ENCODE assay signal across 17 cellular contexts in genomic region chr9:129440394-129441186, GRCh38.
DNase-seq lines count a peak whose midpoint lies in the region; ATAC-seq and TF ChIP-seq lines count a peak whose summit lies in the region.
"Had no signal": no experiment of that assay in that cellular context is flagged by ENCODE, and none has a peak within 500 bp of the region (broad histone marks: within the 10 kb centered on the region; RNA-seq: fewer than 3 reads in every experiment).

No MANE protein-coding gene starts in this region.

- in situ Hi-C loops in transverse colon (cut with MboI; ENCODE audit: low pct_ligation_motif_present in 1 of 4, low pct_unique_long_range_greater_than_20kb in 1 of 4, low sequenced_read_pairs in 3 of 4): no loop called here

- H3K27ac Mint-ChIP-seq in activated naive CD8-positive, alpha-beta T cell treated with anti-CD3 and anti-CD28 coated beads, Interleukin-2, amount 10 ng/mL, durations not matched to agents 7 days and 5 days: peak overlapping the region; percentile 55
- no peak overlapping the region for H3K27ac Mint-ChIP-seq in activated naive CD8-positive, alpha-beta T cell treated with anti-CD3 and anti-CD28 coated beads for 36 hours
- peak overlapping the region; percentile 64 for H3K27ac Mint-ChIP-seq in dendritic cell treated with granulocyte-macrophage colony-stimulating factor and Interleukin-4, amounts not matched to agents 40 ng/mL and 50 ng/mL, for 4 days
- peak overlapping the region; percentile 21 to 62 for H3K27ac Mint-ChIP-seq in natural killer cell treated with Interleukin-12 subunit alpha and Interleukin-12 subunit beta and Interleukin-15 and Interleukin-18, amount 100 ng/mL, for 72 hours
- H3K27ac Mint-ChIP-seq in type B pancreatic cell: peak overlapping the region; percentile 44
- H3K27ac Mint-ChIP-seq: CD8-positive, alpha-beta T cell; HFFc6 had no signal

- peaks cover 3% of the 10 kb centered on the region for H3K9me3 Mint-ChIP-seq in activated naive CD8-positive, alpha-beta T cell treated with anti-CD3 and anti-CD28 coated beads, Interleukin-2, amount 10 ng/mL, durations not matched to agents 7 days and 5 days
- H3K9me3 Mint-ChIP-seq in activated naive CD8-positive, alpha-beta T cell treated with anti-CD3 and anti-CD28 coated beads for 36 hours: peaks cover 3% of the 10 kb centered on the region
- no peaks in the 10 kb centered on the region for H3K9me3 Mint-ChIP-seq in dendritic cell treated with granulocyte-macrophage colony-stimulating factor and Interleukin-4, amounts not matched to agents 40 ng/mL and 50 ng/mL, for 4 days
- no peaks in the 10 kb centered on the region for H3K9me3 Mint-ChIP-seq in natural killer cell treated with Interleukin-12 subunit alpha and Interleukin-12 subunit beta and Interleukin-15 and Interleukin-18, amount 100 ng/mL, for 72 hours
- H3K9me3 Mint-ChIP-seq in type B pancreatic cell: no peaks in the 10 kb centered on the region
- H3K9me3 Mint-ChIP-seq: CD8-positive, alpha-beta T cell; HFFc6 had no signal

- peak overlapping the region; percentile 35 for H3K4me3 Mint-ChIP-seq in activated naive CD8-positive, alpha-beta T cell treated with anti-CD3 and anti-CD28 coated beads, Interleukin-2, amount 10 ng/mL, durations not matched to agents 7 days and 5 days
- H3K4me3 Mint-ChIP-seq in activated naive CD8-positive, alpha-beta T cell treated with anti-CD3 and anti-CD28 coated beads for 36 hours: no peak overlapping the region
- H3K4me3 Mint-ChIP-seq in dendritic cell treated with granulocyte-macrophage colony-stimulating factor and Interleukin-4, amounts not matched to agents 40 ng/mL and 50 ng/mL, for 4 days: no peak overlapping the region
- H3K4me3 Mint-ChIP-seq in natural killer cell treated with Interleukin-12 subunit alpha and Interleukin-12 subunit beta and Interleukin-15 and Interleukin-18, amount 100 ng/mL, for 72 hours: no peak overlapping the region
- H3K4me3 Mint-ChIP-seq in type B pancreatic cell: no peak overlapping the region
- H3K4me3 Mint-ChIP-seq: CD8-positive, alpha-beta T cell; HFFc6 had no signal

- H3K27ac ChIP-seq in vagina (no peak overlapping the region), transverse colon (no peak overlapping the region)

- H3K4me1 Mint-ChIP-seq in activated naive CD8-positive, alpha-beta T cell treated with anti-CD3 and anti-CD28 coated beads, Interleukin-2, amount 10 ng/mL, durations not matched to agents 7 days and 5 days: peaks cover 25% of the 10 kb centered on the region
- peaks cover 22% of the 10 kb centered on the region for H3K4me1 Mint-ChIP-seq in activated naive CD8-positive, alpha-beta T cell treated with anti-CD3 and anti-CD28 coated beads for 36 hours
- H3K4me1 Mint-ChIP-seq in dendritic cell treated with granulocyte-macrophage colony-stimulating factor and Interleukin-4, amounts not matched to agents 40 ng/mL and 50 ng/mL, for 4 days (ENCODE audit: low read depth): peaks cover 35% of the 10 kb centered on the region
- H3K4me1 Mint-ChIP-seq in natural killer cell treated with Interleukin-12 subunit alpha and Interleukin-12 subunit beta and Interleukin-15 and Interleukin-18, amount 100 ng/mL, for 72 hours (ENCODE audit: low read depth in 2 of 2): peaks cover 26 to 27% of the 10 kb centered on the region in 2 donors
- H3K4me1 Mint-ChIP-seq in type B pancreatic cell (ENCODE audit: unreplicated experiment): peaks cover 38% of the 10 kb centered on the region

- no peak for TF ChIP-seq EP300 in transverse colon (IDR thresholded peaks at IDR 0.05; ENCODE audit: low read depth)

- H3K36me3 ChIP-seq in vagina (no peaks in the 10 kb centered on the region), transverse colon (no peaks in the 10 kb centered on the region)

- no peaks in the 10 kb centered on the region for H3K9me3 ChIP-seq in vagina
- H3K9me3 ChIP-seq in transverse colon: no peaks in the 10 kb centered on the region

- POLR2A ChIA-PET in activated naive CD8-positive, alpha-beta T cell treated with anti-CD3 and anti-CD28 coated beads, Interleukin-2, amount 10 ng/mL, durations not matched to agents 7 days and 5 days (lab: Charles Lee): interaction anchor here (0.9 kb wide), 1 partner anchor 20 kb away, joined by 4 read pairs; no protein-coding TSS in a partner anchor

- no peak for DNase-seq in activated naive CD8-positive, alpha-beta T cell treated with anti-CD3 and anti-CD28 coated beads, Interleukin-2, amount 10 ng/mL, durations not matched to agents 7 days and 5 days
- no peak for DNase-seq in activated naive CD8-positive, alpha-beta T cell treated with anti-CD3 and anti-CD28 coated beads for 36 hours
- DNase-seq in natural killer cell treated with Interleukin-12 subunit alpha and Interleukin-12 subunit beta and Interleukin-15 and Interleukin-18, amount 100 ng/mL, for 72 hours (ENCODE audit: low spot score): no peak
- no peak for DNase-seq in type B pancreatic cell (ENCODE audit: extremely low spot score, unreplicated experiment)
- DNase-seq in GOT3 (lab: John Stamatoyannopoulos, UW): no peak
- no peak for DNase-seq in vagina (ENCODE audit: extremely low spot score in 2 of 2)
- no peak for DNase-seq in transverse colon
- DNase-seq: CD8-positive, alpha-beta T cell; H7; HFFc6; Karpas-422; NCI-H1436; NCI-H2029; NCI-H345; NCI-H524 treated with DMSO at 0.1 percent for 48 hours; RPMI8226 had no signal

- TF ChIP-seq CTCF in type B pancreatic cell (conservative IDR thresholded peaks at IDR 0.05) (no peak), vagina (IDR thresholded peaks at IDR 0.05) (no peak), transverse colon (IDR thresholded peaks at IDR 0.05) (no peak)

- no peak overlapping the region for H3K4me3 ChIP-seq in vagina
- no peak overlapping the region for H3K4me3 ChIP-seq in transverse colon

- H3K27me3 ChIP-seq in vagina (no peaks in the 10 kb centered on the region), transverse colon (peaks cover 38% of the 10 kb centered on the region)

- 67 to 74% methylated on average over 3 to 13 of the region's 13 CpGs for WGBS in transverse colon (ENCODE audit: low coverage in 1 of 2), 2 donors

- H3K4me1 ChIP-seq in vagina: peaks cover 22% of the 10 kb centered on the region
- peaks cover 8 to 40% (median 23%) of the 10 kb centered on the region in 4 donors for H3K4me1 ChIP-seq in transverse colon

- intact Hi-C loops in dendritic cell treated with granulocyte-macrophage colony-stimulating factor and Interleukin-4, amounts not matched to agents 40 ng/mL and 50 ng/mL, for 4 days (cut with micrococcal nuclease): no loop called here
- intact Hi-C loops in vagina (cut with DNase I) (no loop called here), transverse colon (cut with DNase I; ENCODE audit: low total_unique reads) (no loop called here)

- TF ChIP-seq POLR2A in vagina (IDR thresholded peaks at IDR 0.05): no peak
- no peak for TF ChIP-seq POLR2A in transverse colon (IDR thresholded peaks at IDR 0.05)

- H3K27me3 Mint-ChIP-seq in activated naive CD8-positive, alpha-beta T cell treated with anti-CD3 and anti-CD28 coated beads, Interleukin-2, amount 10 ng/mL, durations not matched to agents 7 days and 5 days: peaks cover 64% of the 10 kb centered on the region
- peaks cover 56% of the 10 kb centered on the region for H3K27me3 Mint-ChIP-seq in activated naive CD8-positive, alpha-beta T cell treated with anti-CD3 and anti-CD28 coated beads for 36 hours
- peaks cover 59% of the 10 kb centered on the region for H3K27me3 Mint-ChIP-seq in dendritic cell treated with granulocyte-macrophage colony-stimulating factor and Interleukin-4, amounts not matched to agents 40 ng/mL and 50 ng/mL, for 4 days
- peaks cover 26 to 30% of the 10 kb centered on the region in 2 donors for H3K27me3 Mint-ChIP-seq in natural killer cell treated with Interleukin-12 subunit alpha and Interleukin-12 subunit beta and Interleukin-15 and Interleukin-18, amount 100 ng/mL, for 72 hours
- peaks cover 17% of the 10 kb centered on the region for H3K27me3 Mint-ChIP-seq in type B pancreatic cell

- no peak for ATAC-seq in activated naive CD8-positive, alpha-beta T cell treated with anti-CD3 and anti-CD28 coated beads, Interleukin-2, amount 10 ng/mL, durations not matched to agents 7 days and 5 days (ENCODE audit: low read depth)
- peak in 1 of 2 donors; percentile 43 for ATAC-seq in natural killer cell treated with Interleukin-12 subunit alpha and Interleukin-12 subunit beta and Interleukin-15 and Interleukin-18, amount 100 ng/mL, for 72 hours
- ATAC-seq: CD8-positive, alpha-beta T cell had no signal

- no peaks in the 10 kb centered on the region for H3K36me3 Mint-ChIP-seq in activated naive CD8-positive, alpha-beta T cell treated with anti-CD3 and anti-CD28 coated beads, Interleukin-2, amount 10 ng/mL, durations not matched to agents 7 days and 5 days
- peaks cover 2% of the 10 kb centered on the region for H3K36me3 Mint-ChIP-seq in activated naive CD8-positive, alpha-beta T cell treated with anti-CD3 and anti-CD28 coated beads for 36 hours
- H3K36me3 Mint-ChIP-seq in dendritic cell treated with granulocyte-macrophage colony-stimulating factor and Interleukin-4, amounts not matched to agents 40 ng/mL and 50 ng/mL, for 4 days (ENCODE audit: low read depth): no peaks in the 10 kb centered on the region
- H3K36me3 Mint-ChIP-seq in natural killer cell treated with Interleukin-12 subunit alpha and Interleukin-12 subunit beta and Interleukin-15 and Interleukin-18, amount 100 ng/mL, for 72 hours: no peaks in the 10 kb centered on the region
- no peaks in the 10 kb centered on the region for H3K36me3 Mint-ChIP-seq in type B pancreatic cell
- H3K36me3 Mint-ChIP-seq: CD8-positive, alpha-beta T cell had no signal
